9 cellular contexts compared by ENCODE assay signal in genomic region chr11:75813622-75814039, GRCh38. TPM values are rescaled to one million over a fixed set of nuclear protein-coding genes. Genes with fewer than 3 reads are reported as not detected.
DNase-seq lines count a peak whose midpoint lies in the region; ATAC-seq and TF ChIP-seq lines count a peak whose summit lies in the region.
"Had no signal": no experiment of that assay in that cellular context is flagged by ENCODE, and none has a peak within 500 bp of the region (broad histone marks: within the 10 kb centered on the region; RNA-seq: fewer than 3 reads in every experiment).

No MANE protein-coding gene starts in this region.

- H3K9ac ChIP-seq in SK-N-SH (peak overlapping the region; percentile 85; the same call in 1 of the 2 replicates), iPS-18a (ENCODE audit: low read length) (peak overlapping the region; percentile 56)

- DNase-seq in SK-N-SH (no peak), SW480 (ENCODE audit: low spot score) (peak; percentile 70), spleen (no peak), cerebellum (ENCODE audit: low spot score) (no peak)
- DNase-seq: stimulated activated CD4-positive, alpha-beta T cell treated with anti-CD3 and anti-CD28 coated beads, Interleukin-4, amount 100 ng/mL, for 1 hour had no signal

- peak overlapping the region; percentile 97; the same call in 1 of the 2 replicates for H2AFZ ChIP-seq in SK-N-SH (ENCODE audit: low read depth)

- ATAC-seq in SK-N-SH treated with all-trans-retinoic acid at 6 μM for 48 hours (no peak), GM18519 (IDR thresholded peaks at IDR 0.05; ENCODE audit: low FRiP score, unreplicated experiment) (no peak), GM19035 (IDR thresholded peaks at IDR 0.05; ENCODE audit: unreplicated experiment) (no peak)

- intact Hi-C loops in spleen (cut with DNase I; ENCODE audit: low total_unique reads), result no loop called here

- POLR2A ChIA-PET in SK-N-SH (lab: Yijun Ruan, JAX), result interaction anchor here (1.0 kb wide), 1 partner anchor 12 kb away, joined by 8 read pairs; no protein-coding TSS in a partner anchor

- no peak for TF ChIP-seq POLR2A in spleen (IDR thresholded peaks at IDR 0.05)

- H3K27me3 ChIP-seq in SK-N-SH (ENCODE audit: insufficient read depth) (no peaks in the 10 kb centered on the region), iPS-18a (ENCODE audit: control insufficient read depth, insufficient read depth, low read length) (peaks cover 6% of the 10 kb centered on the region), spleen (replicated peaks in 1 of 7) (no peaks in the 10 kb centered on the region)

- H3K4me1 ChIP-seq in SK-N-SH (ENCODE audit: control insufficient read depth in 1 of 2, insufficient read depth in 2 of 2, low read depth in 1 of 2, low read length in 1 of 2) (peaks cover 9 to 13% of the 10 kb centered on the region in 2 experiments; a peak in 2 of 4 replicates), iPS-18a (ENCODE audit: control insufficient read depth, low read depth, low read length) (peaks cover 20% of the 10 kb centered on the region), spleen (peaks cover 19 to 65% (median 46%) of the 10 kb centered on the region in 6 donors)

- H3K36me3 ChIP-seq in SK-N-SH (replicated peaks in 1 of 2; ENCODE audit: control insufficient read depth in 1 of 2, insufficient read depth in 2 of 2, low read length in 1 of 2) (no peaks in the 10 kb centered on the region), iPS-18a (ENCODE audit: control insufficient read depth, low read depth, low read length) (no peaks in the 10 kb centered on the region), spleen (no peaks in the 10 kb centered on the region)

- H3K27ac ChIP-seq in SK-N-SH (ENCODE audit: low read depth in 2 of 2, low read length in 1 of 2) (peak overlapping the region in 1 of 2 experiments; percentile 70; a peak in 2 of 4 replicates), iPS-18a (ENCODE audit: low read length) (no peak overlapping the region), spleen (peak overlapping the region in 5 of 8 donors; percentile 93 to 99 (median 97))

- no peak for TF ChIP-seq EP300 in SK-N-SH (IDR thresholded peaks at IDR 0.05; ENCODE audit: borderline replicate concordance in 1 of 2, low read depth in 1 of 2, low read length in 1 of 2)

- H3K4me3 ChIP-seq in SK-N-SH (ENCODE audit: low read depth in 2 of 2, low read length in 1 of 2), result peak overlapping the region; percentile 87 to 95
- H3K4me3 ChIP-seq in iPS-18a (ENCODE audit: low read length), result peak overlapping the region; percentile 91
- H3K4me3 ChIP-seq in spleen, result peak overlapping the region in 2 of 8 donors; percentile 80 to 93

- no peaks in the 10 kb centered on the region for H3K9me2 ChIP-seq in SK-N-SH

- peaks cover 32% of the 10 kb centered on the region for H3K79me2 ChIP-seq in SK-N-SH (ENCODE audit: insufficient read depth)

- peak overlapping the region; percentile 85 for H3K4me2 ChIP-seq in SK-N-SH

- H3F3A ChIP-seq in SK-N-SH (replicated peaks; ENCODE audit: insufficient read depth), result peaks cover 16% of the 10 kb centered on the region

- H3K9me3 ChIP-seq in SK-N-SH, result no peaks in the 10 kb centered on the region
- no peaks in the 10 kb centered on the region for H3K9me3 ChIP-seq in iPS-18a (ENCODE audit: control insufficient read depth, low read depth, low read length)
- H3K9me3 ChIP-seq in spleen, result no peaks in the 10 kb centered on the region

- WGBS in SK-N-SH (ENCODE audit: low lambda C conversion rate), result 48% methylated on average over 1 of the region's 1 CpG
- 75 to 86% (median 85%) methylated on average over 1 of the region's 1 CpG for WGBS in spleen, 5 donors

- peaks cover 5% of the 10 kb centered on the region; the same call in 1 of the 2 replicates for H4K20me1 ChIP-seq in SK-N-SH (ENCODE audit: insufficient read depth)

- TF ChIP-seq CTCF in SK-N-SH (IDR thresholded peaks at IDR 0.05) (no peak), spleen (IDR thresholded peaks at IDR 0.05 in 8 of 11, conservative IDR thresholded peaks at IDR 0.05 in 3 of 11) (no peak)

- CTCF ChIA-PET in SK-N-SH (lab: Yijun Ruan, JAX), result interaction anchor here (1.0 to 4.6 kb wide), 6 partner anchors 11 to 504 kb away, joined by 3 to 44 read pairs (median 6); no protein-coding TSS in a partner anchor

- TF ChIP-seq RAD21 in SK-N-SH (IDR thresholded peaks at IDR 0.05; ENCODE audit: low read length), result no peak

TF ChIP-seq in SK-N-SH, 30 proteins besides CTCF, POLR2A, EP300 and RAD21 (continues in another document):
- TF ChIP-seq RXRA (IDR thresholded peaks at IDR 0.05; ENCODE audit: borderline replicate concordance, low read depth), result no peak
- TF ChIP-seq JUND (IDR thresholded peaks at IDR 0.05), result peak; percentile 53
- TF ChIP-seq NFIC (IDR thresholded peaks at IDR 0.05; ENCODE audit: borderline replicate concordance), result no peak
- TF ChIP-seq SMC3 (IDR thresholded peaks at IDR 0.05; ENCODE audit: low read depth, low read length), result no peak
- TF ChIP-seq POLR2AphosphoS5 (IDR thresholded peaks at IDR 0.05; ENCODE audit: low read depth, low read length), result no peak
- TF ChIP-seq, protein P1, sequence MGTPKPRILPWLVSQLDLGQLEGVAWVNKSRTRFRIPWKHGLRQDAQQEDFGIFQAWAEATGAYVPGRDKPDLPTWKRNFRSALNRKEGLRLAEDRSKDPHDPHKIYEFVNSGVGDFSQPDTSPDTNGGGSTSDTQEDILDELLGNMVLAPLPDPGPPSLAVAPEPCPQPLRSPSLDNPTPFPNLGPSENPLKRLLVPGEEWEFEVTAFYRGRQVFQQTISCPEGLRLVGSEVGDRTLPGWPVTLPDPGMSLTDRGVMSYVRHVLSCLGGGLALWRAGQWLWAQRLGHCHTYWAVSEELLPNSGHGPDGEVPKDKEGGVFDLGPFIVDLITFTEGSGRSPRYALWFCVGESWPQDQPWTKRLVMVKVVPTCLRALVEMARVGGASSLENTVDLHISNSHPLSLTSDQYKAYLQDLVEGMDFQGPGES (IDR thresholded peaks at IDR 0.05; ENCODE audit: low read depth, low read length), result no peak
- no peak for TF ChIP-seq PBX3 (IDR thresholded peaks at IDR 0.05)
- no peak for TF ChIP-seq EZH2phosphoT487 (IDR thresholded peaks at IDR 0.05; ENCODE audit: borderline replicate concordance, low read depth)
- TF ChIP-seq RFX5 (IDR thresholded peaks at IDR 0.05; ENCODE audit: low read length), result no peak
- TF ChIP-seq FOSL2 (IDR thresholded peaks at IDR 0.05; ENCODE audit: borderline replicate concordance, low read depth), result peak; percentile 60; the same call in 1 of the 2 replicates
- no peak for TF ChIP-seq NRF1 (IDR thresholded peaks at IDR 0.05; ENCODE audit: low read depth, low read length)

TF ChIP-seq in SK-N-SH treated with all-trans-retinoic acid at 6 μM for 48 hours, 23 proteins besides CTCF, POLR2A, EP300 and RAD21:
- TF ChIP-seq BACH2 (CRISPR knock-in tag; IDR thresholded peaks at IDR 0.05; ENCODE audit: borderline replicate concordance), result no peak

RNA-seq across cellular contexts. Expression of gene UVRAG, which starts 1.4 kb away (rescaled TPM):
- polyA plus RNA-seq in SK-N-SH (2012; rRNA removed) (5.8 and 7.7 TPM in 2 replicates), spleen (10 to 100 TPM; 13.8 to 15.7 (median 14.8) TPM)
- 7.4 and 7.8 TPM in 2 replicates for polyA plus RNA-seq in SK-N-SH (2012; cell fraction: cytosol; rRNA removed)
- polyA plus RNA-seq in SK-N-SH (2012; cell fraction: nucleus; rRNA removed), result 9.6 and 11.4 TPM in 2 replicates
- total RNA-seq in spleen (10 to 100 TPM; 35.0 to 80.8 (median 58.8) TPM), cerebellum (38.2 TPM)

RNA-seq across cellular contexts. Expression of gene DGAT2, which starts 45.1 kb away (rescaled TPM):
- 1.1 and 1.4 TPM in 2 replicates for polyA plus RNA-seq in SK-N-SH (2012; rRNA removed)
- 0.88 and 1.3 TPM in 2 replicates for polyA plus RNA-seq in SK-N-SH (2012; cell fraction: cytosol; rRNA removed)
- polyA plus RNA-seq in SK-N-SH (2012; cell fraction: nucleus; rRNA removed), result 0.87 and 0.93 TPM in 2 replicates
- total RNA-seq in spleen, result 10 to 100 TPM; 14.1 to 71.7 (median 22.5) TPM
- polyA plus RNA-seq in spleen, result 1 to 10 TPM; 3.5 to 9.5 (median 6.4) TPM
- 2.4 TPM for total RNA-seq in cerebellum
